ENCODE assay signal across 8 cellular contexts in genomic region chr11:73308003-73308962, GRCh38. TPM values are rescaled to one million over a fixed set of nuclear protein-coding genes. Genes with fewer than 3 reads are reported as not detected.
A peak's percentile ranks its signal among the peaks of the same experiment; 100 is the strongest.
DNase-seq lines count a peak whose midpoint lies in the region; ATAC-seq lines count a peak whose summit lies in the region.

A gene with protein sequence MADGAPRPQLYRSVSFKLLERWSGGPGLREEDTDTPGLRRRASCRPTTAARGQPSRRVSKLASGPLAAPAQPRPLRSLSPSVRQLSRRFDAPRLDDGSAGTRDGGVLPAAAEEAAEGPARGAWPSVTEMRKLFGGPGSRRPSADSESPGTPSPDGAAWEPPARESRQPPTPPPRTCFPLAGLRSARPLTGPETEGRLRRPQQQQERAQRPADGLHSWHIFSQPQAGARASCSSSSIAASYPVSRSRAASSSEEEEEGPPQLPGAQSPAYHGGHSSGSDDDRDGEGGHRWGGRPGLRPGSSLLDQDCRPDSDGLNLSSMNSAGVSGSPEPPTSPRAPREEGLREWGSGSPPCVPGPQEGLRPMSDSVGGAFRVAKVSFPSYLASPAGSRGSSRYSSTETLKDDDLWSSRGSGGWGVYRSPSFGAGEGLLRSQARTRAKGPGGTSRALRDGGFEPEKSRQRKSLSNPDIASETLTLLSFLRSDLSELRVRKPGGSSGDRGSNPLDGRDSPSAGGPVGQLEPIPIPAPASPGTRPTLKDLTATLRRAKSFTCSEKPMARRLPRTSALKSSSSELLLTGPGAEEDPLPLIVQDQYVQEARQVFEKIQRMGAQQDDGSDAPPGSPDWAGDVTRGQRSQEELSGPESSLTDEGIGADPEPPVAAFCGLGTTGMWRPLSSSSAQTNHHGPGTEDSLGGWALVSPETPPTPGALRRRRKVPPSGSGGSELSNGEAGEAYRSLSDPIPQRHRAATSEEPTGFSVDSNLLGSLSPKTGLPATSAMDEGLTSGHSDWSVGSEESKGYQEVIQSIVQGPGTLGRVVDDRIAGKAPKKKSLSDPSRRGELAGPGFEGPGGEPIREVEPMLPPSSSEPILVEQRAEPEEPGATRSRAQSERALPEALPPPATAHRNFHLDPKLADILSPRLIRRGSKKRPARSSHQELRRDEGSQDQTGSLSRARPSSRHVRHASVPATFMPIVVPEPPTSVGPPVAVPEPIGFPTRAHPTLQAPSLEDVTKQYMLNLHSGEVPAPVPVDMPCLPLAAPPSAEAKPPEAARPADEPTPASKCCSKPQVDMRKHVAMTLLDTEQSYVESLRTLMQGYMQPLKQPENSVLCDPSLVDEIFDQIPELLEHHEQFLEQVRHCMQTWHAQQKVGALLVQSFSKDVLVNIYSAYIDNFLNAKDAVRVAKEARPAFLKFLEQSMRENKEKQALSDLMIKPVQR (N-terminal part only) (plus strand): TSS chr11:73308276. CDS start chr11:73308639, 363 bp downstream.

- H3K27me3 Mint-ChIP-seq in memory B cell: peaks cover 7% of the 10 kb centered on the region

- H3K4me3 Mint-ChIP-seq in memory B cell: peak within 1 kb of the TSS; percentile 95

- H3K27ac Mint-ChIP-seq in memory B cell: peak within 1 kb of the TSS; percentile 42

- no peaks in the 10 kb centered on the region for H3K9me3 Mint-ChIP-seq in memory B cell

- in situ Hi-C loops in endometrial microvascular endothelial cells (cut with HindIII; ENCODE audit: inconsistent ontology term, low pct_unique_long_range_greater_than_20kb, low sequenced_read_pairs): no loop called here

- peaks cover 9% of the 10 kb centered on the region for H3K4me1 Mint-ChIP-seq in memory B cell

- DNase-seq in 8988T: peak; percentile 79
- peak; percentile 86 for DNase-seq in NCI-H2227 (lab: John Stamatoyannopoulos, UW; ENCODE audit: unreplicated experiment)
- peak; percentile 45 to 51 for DNase-seq in activated CD4-positive, alpha-beta T cell treated with anti-CD3 and anti-CD28 coated beads, Interleukin-2, amount 50 U/mL, for 48 hours
- peak in 1 of 2 donors; percentile 53 for DNase-seq in memory B cell (ENCODE audit: low spot score in 2 of 2)
- peak; percentile 22 to 40 for DNase-seq in stimulated activated CD8-positive, alpha-beta memory T cell treated with anti-CD3 and anti-CD28 coated beads, Interleukin-7, amount 100 ng/mL, for 4 hours (ENCODE audit: low read depth in 2 of 2)

- H3K36me3 Mint-ChIP-seq in memory B cell: no peaks in the 10 kb centered on the region

- ATAC-seq in GM18498 (IDR thresholded peaks at IDR 0.05; ENCODE audit: unreplicated experiment): peak; percentile 28
- peak; percentile 31 for ATAC-seq in HG02981 (IDR thresholded peaks at IDR 0.05; ENCODE audit: unreplicated experiment)
- peak; percentile 25 for ATAC-seq in memory B cell (ENCODE audit: low read depth)

RNA-seq across cellular contexts. Expression of the gene that starts here (rescaled TPM):
- total RNA-seq in endometrial microvascular endothelial cells (ENCODE audit: inconsistent ontology term): 11.3 TPM
